ENCODE assay signal across 7 cellular contexts in genomic region chr17:16589097-16589969, GRCh38.
DNase-seq lines count a peak whose midpoint lies in the region; ATAC-seq lines count a peak whose summit lies in the region.

No MANE protein-coding gene starts in this region.

- DNase-seq in NCI-H345 treated with DMSO at 0.1 percent for 48 hours (lab: John Stamatoyannopoulos, UW; ENCODE audit: unreplicated experiment): peak; percentile 78
- peak; percentile 91 for DNase-seq in activated CD4-positive, CD25-positive, alpha-beta regulatory T cell treated with anti-CD3 and anti-CD28 coated beads, Interleukin-2, amount 50 U/mL, for 16 hours (ENCODE audit: low read depth, low spot score)
- DNase-seq in central memory CD8-positive, alpha-beta T cell (ENCODE audit: low spot score in 2 of 2): peak; percentile 85 to 89
- peak; percentile 98 for DNase-seq in islet precursor cell
- peak; percentile 87 to 88 for DNase-seq in stimulated activated CD4-positive, alpha-beta T cell treated with anti-CD3 and anti-CD28 coated beads, Interleukin-12 subunit alpha, Interleukin-12 subunit beta, amount 100 ng/mL, for 24 hours (ENCODE audit: low read depth in 2 of 2)

- no peaks in the 10 kb centered on the region for H3K9me3 Mint-ChIP-seq in central memory CD8-positive, alpha-beta T cell

- peak; percentile 81 for ATAC-seq in GM18511 (IDR thresholded peaks at IDR 0.05; ENCODE audit: unreplicated experiment)
- ATAC-seq in HG03196 (IDR thresholded peaks at IDR 0.05; ENCODE audit: unreplicated experiment): peak; percentile 88
- peak; percentile 71 for ATAC-seq in central memory CD8-positive, alpha-beta T cell (replicated peaks; ENCODE audit: extremely low read depth, poor library complexity, severe bottlenecking)

- H3K4me3 Mint-ChIP-seq in central memory CD8-positive, alpha-beta T cell: peak overlapping the region; percentile 70

- no peak overlapping the region for H3K27ac Mint-ChIP-seq in central memory CD8-positive, alpha-beta T cell (ENCODE audit: low read depth)

- no peaks in the 10 kb centered on the region for H3K4me1 Mint-ChIP-seq in central memory CD8-positive, alpha-beta T cell

- H3K27me3 Mint-ChIP-seq in central memory CD8-positive, alpha-beta T cell: peaks cover 55% of the 10 kb centered on the region

- H3K36me3 Mint-ChIP-seq in central memory CD8-positive, alpha-beta T cell (ENCODE audit: insufficient read depth): peaks cover 6% of the 10 kb centered on the region

Comparison
In these comparisons a context has a peak if more than half of its experiments do, and no peak if none do; other contexts are left out.
1. Peak in every context shown above with its lines: DNase-seq and ATAC-seq.